Comparison of ENCODE assay signal across 8 cellular contexts in genomic region chr5:98933446-98934072, GRCh38. TPM values are rescaled to one million over a fixed set of nuclear protein-coding genes. Genes with fewer than 3 reads are reported as not detected.
DNase-seq lines count a peak whose midpoint lies in the region; ATAC-seq, FAIRE-seq and TF ChIP-seq lines count a peak whose summit lies in the region.
"Had no signal": no experiment of that assay in that cellular context is flagged by ENCODE, and none has a peak within 500 bp of the region (broad histone marks: within the 10 kb centered on the region; RNA-seq: fewer than 3 reads in every experiment).

No MANE protein-coding gene starts in this region.

- H3K27me3 Mint-ChIP-seq in naive thymus-derived CD4-positive, alpha-beta T cell, result peaks cover 0 to 2% (median 0%) of the 10 kb centered on the region in 5 donors

- ATAC-seq in GM18858 (IDR thresholded peaks at IDR 0.05; ENCODE audit: unreplicated experiment), result peak; percentile 36
- ATAC-seq in HG02610 (IDR thresholded peaks at IDR 0.05; ENCODE audit: unreplicated experiment), result peak; percentile 24
- ATAC-seq in naive thymus-derived CD4-positive, alpha-beta T cell, result no peak

- BruUV-seq in A673 (replicated peaks; lab: Mats Ljungman, UMichigan), result no TSS peak

- FAIRE-seq in HTR-8/SVneo (lab: Jason Lieb, UNC), result no peak
- FAIRE-seq: endometrium had no signal

- POLR2A ChIA-PET in naive thymus-derived CD4-positive, alpha-beta T cell (lab: Charles Lee), result interaction anchor here (0.5 to 1.8 kb wide), 9 partner anchors 8 to 124 kb away, joined by 3 to 8 read pairs (median 4); no protein-coding TSS in a partner anchor
- POLR2A ChIA-PET in A673 (lab: Charles Lee; ENCODE audit: low non-redundant PET), result interaction anchor here (0.6 kb wide), 2 partner anchors 12 to 33 kb away, joined by 3 read pairs; no protein-coding TSS in a partner anchor

- H3K27ac ChIP-seq in naive thymus-derived CD4-positive, alpha-beta T cell (ENCODE audit: low read depth, low read length), result peak overlapping the region; percentile 98
- H3K27ac ChIP-seq in A673 (ENCODE audit: low read depth, low read length, poor library complexity, severe bottlenecking), result no peak overlapping the region

- DNase-seq in SIG-M5 (lab: John Stamatoyannopoulos, UW) (peak; percentile 58), NCI-H1048 (lab: John Stamatoyannopoulos, UW) (no peak), A673 (ENCODE audit: low spot score) (no peak), HTR-8/SVneo (ENCODE audit: insufficient read length, low spot score) (no peak)
- peak in 7 of 9 donors; percentile 53 to 74 (median 67) for DNase-seq in naive thymus-derived CD4-positive, alpha-beta T cell

- H3K4me1 Mint-ChIP-seq in naive thymus-derived CD4-positive, alpha-beta T cell, result peaks cover 33 to 83% (median 76%) of the 10 kb centered on the region in 7 donors

- CTCF ChIA-PET in naive thymus-derived CD4-positive, alpha-beta T cell (lab: Charles Lee), result interaction anchor here (1.0 kb wide), 1 partner anchor 9 kb away, joined by 5 read pairs; no protein-coding TSS in a partner anchor
- CTCF ChIA-PET in A673 (lab: Charles Lee), result interaction anchor here (0.6 kb wide), 1 partner anchor 811 kb away, joined by 3 read pairs; no protein-coding TSS in a partner anchor

- H3K27ac Mint-ChIP-seq in naive thymus-derived CD4-positive, alpha-beta T cell, result peak overlapping the region; percentile 87 to 100 (median 96)

- peak overlapping the region; percentile 43 to 73 (median 64) for H3K4me3 Mint-ChIP-seq in naive thymus-derived CD4-positive, alpha-beta T cell

- no peaks in the 10 kb centered on the region for H3K27me3 ChIP-seq in naive thymus-derived CD4-positive, alpha-beta T cell (ENCODE audit: control insufficient read depth in 2 of 2, insufficient read depth in 2 of 2, low read length in 2 of 2)
- no peaks in the 10 kb centered on the region for H3K27me3 ChIP-seq in A673 (replicated peaks; ENCODE audit: insufficient read depth, low read depth, low read length, poor library complexity)

- H3K9me3 ChIP-seq in naive thymus-derived CD4-positive, alpha-beta T cell (ENCODE audit: control insufficient read depth in 2 of 3, low read length in 3 of 3), result no peaks in the 10 kb centered on the region
- H3K9me3 ChIP-seq in A673 (ENCODE audit: low read depth, low read length, poor library complexity, severe bottlenecking), result no peaks in the 10 kb centered on the region

- H3K4me1 ChIP-seq in naive thymus-derived CD4-positive, alpha-beta T cell (ENCODE audit: control insufficient read depth in 2 of 2, insufficient read depth in 2 of 2, low read length in 2 of 2), result peaks cover 33 to 41% of the 10 kb centered on the region in 2 donors
- H3K4me1 ChIP-seq in A673 (ENCODE audit: insufficient read depth, low read length, poor library complexity, severe bottlenecking), result peaks cover 7% of the 10 kb centered on the region

- H3K4me3 ChIP-seq in naive thymus-derived CD4-positive, alpha-beta T cell (ENCODE audit: low read length), result no peak overlapping the region
- no peak overlapping the region for H3K4me3 ChIP-seq in A673 (ENCODE audit: low read depth, low read length, poor library complexity, severe bottlenecking)

- TF ChIP-seq CTCF in A673 (conservative IDR thresholded peaks at IDR 0.05; ENCODE audit: low read depth, low read length), result no peak

- intact Hi-C loops in naive thymus-derived CD4-positive, alpha-beta T cell (cut with micrococcal nuclease), result loop anchor here (1.0 to 5.0 kb wide), 2 partner anchors 9 to 1959 kb away; no protein-coding TSS in a partner anchor
- intact Hi-C loops in A673 (cut with micrococcal nuclease; ENCODE audit: unreplicated experiment), result no loop called here

- H3K9me3 Mint-ChIP-seq in naive thymus-derived CD4-positive, alpha-beta T cell, result peaks cover 0 to 7% (median 0%) of the 10 kb centered on the region in 11 donors

- peaks cover 0 to 18% (median 0%) of the 10 kb centered on the region in 5 donors for H3K36me3 Mint-ChIP-seq in naive thymus-derived CD4-positive, alpha-beta T cell

- H3K36me3 ChIP-seq in naive thymus-derived CD4-positive, alpha-beta T cell (ENCODE audit: control insufficient read depth in 2 of 3, insufficient read depth in 3 of 3, low read length in 3 of 3), result peaks cover 0 to 5% (median 0%) of the 10 kb centered on the region in 3 experiments
- no peaks in the 10 kb centered on the region for H3K36me3 ChIP-seq in A673 (ENCODE audit: insufficient read depth, low read length, poor library complexity, severe bottlenecking)

RNA-seq across cellular contexts. Expression of gene CHD1, which starts 4.8 kb away (rescaled TPM):
- 100 to 1,000 TPM in 2 of 5 experiments, 10 to 100 TPM in 3; 51.8 to 134 (median 92.4) TPM for total RNA-seq in naive thymus-derived CD4-positive, alpha-beta T cell
- polyA plus RNA-seq in naive thymus-derived CD4-positive, alpha-beta T cell, result 10 to 100 TPM in 1 of 2 donors, 1 to 10 TPM in 1; 9.1 to 13.1 TPM
- 57.8 and 61.0 TPM in 2 replicates for total RNA-seq in A673 (2021)

Comparison
In these comparisons a context has a peak if more than half of its experiments do, and no peak if none do; other contexts are left out.
1. DNase-seq: peak in SIG-M5 (single experiment) and naive thymus-derived CD4-positive, alpha-beta T cell (7 of 9); none in NCI-H1048 (single experiment), A673 (single experiment) and HTR-8/SVneo (single experiment).